20 cellular contexts compared by ENCODE assay signal in the genomic region with DNA sequence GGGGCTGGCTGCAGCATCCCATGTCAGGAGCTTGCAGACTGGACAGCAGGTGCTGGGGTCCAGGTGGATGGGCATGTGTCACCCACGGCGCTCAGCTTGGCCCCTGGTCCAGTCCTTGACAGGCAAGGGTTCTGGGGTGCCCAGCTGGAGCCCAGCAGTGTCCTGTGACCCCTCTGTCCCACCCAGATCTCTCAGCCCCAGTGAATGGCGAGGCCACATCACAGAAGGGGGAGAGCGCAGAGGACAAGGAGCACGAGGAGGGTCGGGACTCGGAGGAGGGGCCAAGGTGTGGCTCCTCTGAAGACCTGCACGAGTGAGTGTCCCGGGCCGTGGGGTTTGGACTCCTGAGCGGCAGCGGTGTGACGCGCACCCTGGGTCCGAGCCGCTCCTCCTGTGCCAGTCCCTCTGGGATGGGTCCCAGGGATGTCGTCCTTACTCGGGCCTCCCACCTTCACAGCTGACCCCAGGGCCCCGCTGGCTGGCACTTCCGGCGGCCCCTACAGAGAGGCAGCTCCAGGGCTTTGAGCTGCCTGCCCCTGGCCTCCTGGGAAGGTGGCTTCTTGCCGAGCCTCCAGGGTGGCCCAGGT. TPM values are rescaled to one million over a fixed set of nuclear protein-coding genes. Genes with fewer than 3 reads are reported as not detected.
DNase-seq lines count a peak whose midpoint lies in the region; ATAC-seq and TF ChIP-seq lines count a peak whose summit lies in the region.
"Had no signal": no experiment of that assay in that cellular context is flagged by ENCODE, and none has a peak within 500 bp of the region (broad histone marks: within the 10 kb centered on the region; RNA-seq: fewer than 3 reads in every experiment).

No MANE protein-coding gene starts in this region.

- CTCF ChIA-PET in activated CD4-positive, alpha-beta T cell treated with anti-CD3 and anti-CD28 coated beads for 36 hours (lab: Charles Lee), result no interaction called here

- WGBS in testis, 2 donors, result 84 to 92% methylated on average over 13 to 17 of the region's 22 CpGs

- H3K4me3 Mint-ChIP-seq in chondrocyte (ENCODE audit: unreplicated experiment) (no peak overlapping the region), osteocyte (ENCODE audit: unreplicated experiment) (no peak overlapping the region)
- no peak overlapping the region for H3K4me3 Mint-ChIP-seq in activated T-helper 1 cell treated with anti-CD3 and anti-CD28 coated beads, Interleukin-12 subunit alpha, Interleukin-12 subunit beta, Interleukin-2, Interleukin-4 antibody, amounts not matched to agents 30 ng/mL and 10 ng/mL and 1 ng/mL, durations not matched to agents 14 hours and 24 hours and 36 hours
- no peak overlapping the region for H3K4me3 Mint-ChIP-seq in activated CD4-positive, alpha-beta T cell treated with anti-CD3 and anti-CD28 coated beads for 36 hours
- H3K4me3 Mint-ChIP-seq: CD8-positive, alpha-beta T cell had no signal

- H3K4me1 Mint-ChIP-seq in chondrocyte (ENCODE audit: low read depth) (peaks cover under 1% of the 10 kb centered on the region), osteocyte (ENCODE audit: unreplicated experiment) (peaks cover under 1% of the 10 kb centered on the region)
- peaks cover 1% of the 10 kb centered on the region for H3K4me1 Mint-ChIP-seq in activated T-helper 1 cell treated with anti-CD3 and anti-CD28 coated beads, Interleukin-12 subunit alpha, Interleukin-12 subunit beta, Interleukin-2, Interleukin-4 antibody, amounts not matched to agents 30 ng/mL and 10 ng/mL and 1 ng/mL, durations not matched to agents 14 hours and 24 hours and 36 hours (ENCODE audit: low read depth)
- H3K4me1 Mint-ChIP-seq in activated CD4-positive, alpha-beta T cell treated with anti-CD3 and anti-CD28 coated beads for 36 hours, result peaks cover under 1% of the 10 kb centered on the region

- H3K27me3 Mint-ChIP-seq in chondrocyte (ENCODE audit: low read depth) (no peaks in the 10 kb centered on the region), osteocyte (ENCODE audit: unreplicated experiment) (no peaks in the 10 kb centered on the region)
- H3K27me3 Mint-ChIP-seq in activated T-helper 1 cell treated with anti-CD3 and anti-CD28 coated beads, Interleukin-12 subunit alpha, Interleukin-12 subunit beta, Interleukin-2, Interleukin-4 antibody, amounts not matched to agents 30 ng/mL and 10 ng/mL and 1 ng/mL, durations not matched to agents 14 hours and 24 hours and 36 hours (ENCODE audit: insufficient read depth), result no peaks in the 10 kb centered on the region
- no peaks in the 10 kb centered on the region for H3K27me3 Mint-ChIP-seq in activated CD4-positive, alpha-beta T cell treated with anti-CD3 and anti-CD28 coated beads for 36 hours

- peaks cover 12% of the 10 kb centered on the region for H3K36me3 ChIP-seq in H7 (replicated peaks; ENCODE audit: control insufficient read depth, insufficient read depth, low read length)
- no peaks in the 10 kb centered on the region for H3K36me3 ChIP-seq in testis (ENCODE audit: low read depth, missing control alignments)

- POLR2A ChIA-PET in activated CD4-positive, alpha-beta T cell treated with anti-CD3 and anti-CD28 coated beads for 36 hours (lab: Charles Lee), result no interaction called here

- H3K9me3 ChIP-seq in testis, result no peaks in the 10 kb centered on the region

- no peak for ATAC-seq in activated CD4-positive, alpha-beta T cell treated with anti-CD3 and anti-CD28 coated beads for 36 hours
- ATAC-seq: CD8-positive, alpha-beta T cell; Panc1 had no signal

- H3K4me1 ChIP-seq in testis, result peaks cover 21% of the 10 kb centered on the region

- no peaks in the 10 kb centered on the region for H3K9me3 Mint-ChIP-seq in chondrocyte (ENCODE audit: low read depth)
- no peaks in the 10 kb centered on the region for H3K9me3 Mint-ChIP-seq in osteocyte (ENCODE audit: unreplicated experiment)
- no peaks in the 10 kb centered on the region for H3K9me3 Mint-ChIP-seq in activated T-helper 1 cell treated with anti-CD3 and anti-CD28 coated beads, Interleukin-12 subunit alpha, Interleukin-12 subunit beta, Interleukin-2, Interleukin-4 antibody, amounts not matched to agents 30 ng/mL and 10 ng/mL and 1 ng/mL, durations not matched to agents 14 hours and 24 hours and 36 hours
- H3K9me3 Mint-ChIP-seq in activated CD4-positive, alpha-beta T cell treated with anti-CD3 and anti-CD28 coated beads for 36 hours (ENCODE audit: low read depth), result no peaks in the 10 kb centered on the region
- H3K9me3 Mint-ChIP-seq: CD8-positive, alpha-beta T cell had no signal

- DNase-seq in H7 (peak; percentile 64), chondrocyte (ENCODE audit: low spot score) (peak; percentile 93), osteocyte (ENCODE audit: extremely low spot score, unreplicated experiment) (peak; percentile 83), testis (no peak)
- DNase-seq in activated CD8-positive, alpha-beta memory T cell treated with anti-CD3 and anti-CD28 coated beads, Interleukin-2, amount 50 U/mL, for 48 hours, result no peak
- DNase-seq in activated T-helper 1 cell treated with anti-CD3 and anti-CD28 coated beads, Interleukin-12 subunit alpha, Interleukin-12 subunit beta, Interleukin-2, Interleukin-4 antibody, amounts not matched to agents 30 ng/mL and 10 ng/mL and 1 ng/mL, durations not matched to agents 14 hours and 24 hours and 36 hours (ENCODE audit: low spot score), result no peak
- no peak for DNase-seq in activated CD4-positive, alpha-beta T cell treated with anti-CD3 and anti-CD28 coated beads for 36 hours
- DNase-seq: CD8-positive, alpha-beta T cell; GM23248; HCEC 1CT; KG1; NCI-H1092; NCI-H1436 treated with DMSO at 0.1 percent for 48 hours; NCI-H1930; NCI-H226; NCI-H510A treated with DMSO at 0.1 percent for 48 hours; NCI-H748 treated with DMSO at 0.1 percent for 48 hours had no signal

- peak overlapping the region; percentile 44 to 50 for H3K27ac ChIP-seq in testis
- H3K27ac ChIP-seq: GM23248 had no signal

- TF ChIP-seq POLR2A in testis (IDR thresholded peaks at IDR 0.05), result no peak

- intact Hi-C loops in testis (cut with DNase I; ENCODE audit: low total_unique reads), result no loop called here
- intact Hi-C loops in activated T-helper 1 cell treated with anti-CD3 and anti-CD28 coated beads, Interleukin-12 subunit alpha, Interleukin-12 subunit beta, Interleukin-2, Interleukin-4 antibody, amounts not matched to agents 30 ng/mL and 10 ng/mL and 1 ng/mL, durations not matched to agents 14 hours and 24 hours and 36 hours (cut with micrococcal nuclease), result no loop called here
- intact Hi-C loops in activated CD4-positive, alpha-beta T cell treated with anti-CD3 and anti-CD28 coated beads for 36 hours (cut with DNase I, micrococcal nuclease), result no loop called here

- H3K4me3 ChIP-seq in H7 (ENCODE audit: insufficient read depth, low read depth, low read length) (no peak overlapping the region), testis (no peak overlapping the region)
- H3K4me3 ChIP-seq: GM23248 had no signal

- no peak for TF ChIP-seq CTCF in chondrocyte (IDR thresholded peaks at IDR 0.05)
- no peak for TF ChIP-seq CTCF in osteocyte (IDR thresholded peaks at IDR 0.05)
- no peak for TF ChIP-seq CTCF in testis (IDR thresholded peaks at IDR 0.05)

- H3K27ac Mint-ChIP-seq in chondrocyte (ENCODE audit: unreplicated experiment), result no peak overlapping the region
- no peak overlapping the region for H3K27ac Mint-ChIP-seq in osteocyte (ENCODE audit: unreplicated experiment)
- H3K27ac Mint-ChIP-seq in activated T-helper 1 cell treated with anti-CD3 and anti-CD28 coated beads, Interleukin-12 subunit alpha, Interleukin-12 subunit beta, Interleukin-2, Interleukin-4 antibody, amounts not matched to agents 30 ng/mL and 10 ng/mL and 1 ng/mL, durations not matched to agents 14 hours and 24 hours and 36 hours, result no peak overlapping the region
- H3K27ac Mint-ChIP-seq in activated CD4-positive, alpha-beta T cell treated with anti-CD3 and anti-CD28 coated beads for 36 hours, result no peak overlapping the region
- H3K27ac Mint-ChIP-seq: CD8-positive, alpha-beta T cell had no signal

- H3K36me3 Mint-ChIP-seq in chondrocyte (ENCODE audit: low read depth) (peaks cover 8% of the 10 kb centered on the region), osteocyte (ENCODE audit: unreplicated experiment) (peaks cover 9% of the 10 kb centered on the region)
- peaks cover under 1% of the 10 kb centered on the region for H3K36me3 Mint-ChIP-seq in activated T-helper 1 cell treated with anti-CD3 and anti-CD28 coated beads, Interleukin-12 subunit alpha, Interleukin-12 subunit beta, Interleukin-2, Interleukin-4 antibody, amounts not matched to agents 30 ng/mL and 10 ng/mL and 1 ng/mL, durations not matched to agents 14 hours and 24 hours and 36 hours (ENCODE audit: low read depth)
- H3K36me3 Mint-ChIP-seq in activated CD4-positive, alpha-beta T cell treated with anti-CD3 and anti-CD28 coated beads for 36 hours (ENCODE audit: low read depth), result peaks cover 3% of the 10 kb centered on the region

- H3K27me3 ChIP-seq in H7 (ENCODE audit: control insufficient read depth, insufficient read depth, low read length) (no peaks in the 10 kb centered on the region), testis (no peaks in the 10 kb centered on the region)

RNA-seq across cellular contexts. Expression of a gene that starts 17.2 kb away (rescaled TPM):
- 0.07 and 0.10 TPM in 2 replicates for total RNA-seq in H7 (2014; rRNA removed; shearing (Covaris generic))
- total RNA-seq in chondrocyte, result 0.05 TPM in 2 of 3 replicates, not detected in the other
- not detected in 2 replicates for total RNA-seq in osteocyte
- total RNA-seq in testis, result 1 to 10 TPM; 2.8 to 3.7 TPM
- 4.0 TPM for polyA plus RNA-seq in testis (ENCODE audit: insufficient read depth, low read depth, low replicate concordance)
- not detected in 2 replicates for total RNA-seq in activated T-helper 1 cell treated with anti-CD3 and anti-CD28 coated beads, Interleukin-12 subunit alpha, Interleukin-12 subunit beta, Interleukin-2, Interleukin-4 antibody, amounts not matched to agents 30 ng/mL and 10 ng/mL and 1 ng/mL, durations not matched to agents 14 hours and 24 hours and 36 hours
- total RNA-seq in activated CD4-positive, alpha-beta T cell treated with anti-CD3 and anti-CD28 coated beads for 36 hours, result not detected
- total RNA-seq: GM23248 had no signal

RNA-seq across cellular contexts. Expression of a gene that starts 29.0 kb away (rescaled TPM):
- 111 and 116 TPM in 2 replicates for total RNA-seq in H7 (2014; rRNA removed; shearing (Covaris generic))
- 50.0 to 66.5 TPM (median 51.7 TPM) in 3 replicates for total RNA-seq in chondrocyte
- total RNA-seq in osteocyte, result 59.8 and 68.8 TPM in 2 replicates
- total RNA-seq in testis, result 10 to 100 TPM; 81.4 to 95.8 TPM
- 141 TPM for polyA plus RNA-seq in testis (ENCODE audit: insufficient read depth, low read depth, low replicate concordance)
- total RNA-seq in activated T-helper 1 cell treated with anti-CD3 and anti-CD28 coated beads, Interleukin-12 subunit alpha, Interleukin-12 subunit beta, Interleukin-2, Interleukin-4 antibody, amounts not matched to agents 30 ng/mL and 10 ng/mL and 1 ng/mL, durations not matched to agents 14 hours and 24 hours and 36 hours, result 66.4 and 70.0 TPM in 2 replicates
- total RNA-seq in activated CD4-positive, alpha-beta T cell treated with anti-CD3 and anti-CD28 coated beads for 36 hours, result 10 to 100 TPM; 50.5 to 68.1 TPM

RNA-seq across cellular contexts. Expression of a gene that starts 33.9 kb away (rescaled TPM):
- 1.3 and 2.5 TPM in 2 replicates for total RNA-seq in H7 (2014; rRNA removed; shearing (Covaris generic))
- total RNA-seq in chondrocyte (not detected in 3 replicates), osteocyte (not detected in 2 replicates), testis (1 to 10 TPM; 7.4 to 8.5 TPM)
- polyA plus RNA-seq in testis (ENCODE audit: insufficient read depth, low read depth, low replicate concordance), result 3.8 TPM
- total RNA-seq in activated T-helper 1 cell treated with anti-CD3 and anti-CD28 coated beads, Interleukin-12 subunit alpha, Interleukin-12 subunit beta, Interleukin-2, Interleukin-4 antibody, amounts not matched to agents 30 ng/mL and 10 ng/mL and 1 ng/mL, durations not matched to agents 14 hours and 24 hours and 36 hours, result not detected in 2 replicates
- total RNA-seq in activated CD4-positive, alpha-beta T cell treated with anti-CD3 and anti-CD28 coated beads for 36 hours, result not detected
- total RNA-seq: GM23248, SK-MEL-5 had no signal
- polyA plus RNA-seq: BJ, GM23248 had no signal

RNA-seq across cellular contexts. Expression of a gene that starts 38.7 kb away (rescaled TPM):
- total RNA-seq in H7 (2014; rRNA removed; shearing (Covaris generic)), result 0.10 and 0.30 TPM in 2 replicates
- not detected in 3 replicates for total RNA-seq in chondrocyte
- not detected in 2 replicates for total RNA-seq in osteocyte
- total RNA-seq in testis, result under 1 TPM; 0.24 to 0.25 TPM
- polyA plus RNA-seq in testis (ENCODE audit: insufficient read depth, low read depth, low replicate concordance), result 0.58 TPM
- total RNA-seq in activated T-helper 1 cell treated with anti-CD3 and anti-CD28 coated beads, Interleukin-12 subunit alpha, Interleukin-12 subunit beta, Interleukin-2, Interleukin-4 antibody, amounts not matched to agents 30 ng/mL and 10 ng/mL and 1 ng/mL, durations not matched to agents 14 hours and 24 hours and 36 hours, result 0.27 and 0.39 TPM in 2 replicates
- total RNA-seq in activated CD4-positive, alpha-beta T cell treated with anti-CD3 and anti-CD28 coated beads for 36 hours, result under 1 TPM; 0.35 to 0.57 TPM
- total RNA-seq: CD8-positive, alpha-beta T cell; GM23248 had no signal
- polyA plus RNA-seq: GM23248 had no signal

RNA-seq across cellular contexts. Expression of a gene that starts 43.5 kb away (rescaled TPM):
- 36.0 and 41.8 TPM in 2 replicates for total RNA-seq in H7 (2014; rRNA removed; shearing (Covaris generic))
- 83.7 to 90.2 TPM (median 86.9 TPM) in 3 replicates for total RNA-seq in chondrocyte
- total RNA-seq in osteocyte, result 96.8 and 106 TPM in 2 replicates
- 100 to 1,000 TPM; 293 to 319 TPM for total RNA-seq in testis
- polyA plus RNA-seq in testis (ENCODE audit: insufficient read depth, low read depth, low replicate concordance), result 336 TPM
- 49.5 and 51.0 TPM in 2 replicates for total RNA-seq in activated T-helper 1 cell treated with anti-CD3 and anti-CD28 coated beads, Interleukin-12 subunit alpha, Interleukin-12 subunit beta, Interleukin-2, Interleukin-4 antibody, amounts not matched to agents 30 ng/mL and 10 ng/mL and 1 ng/mL, durations not matched to agents 14 hours and 24 hours and 36 hours
- total RNA-seq in activated CD4-positive, alpha-beta T cell treated with anti-CD3 and anti-CD28 coated beads for 36 hours, result 10 to 100 TPM; 32.9 to 38.4 TPM

Comparison
In these comparisons a context has a peak if more than half of its experiments do, and no peak if none do; other contexts are left out.
1. DNase-seq: peak in H7 (single experiment), chondrocyte (single experiment) and osteocyte (single experiment); none in testis (single experiment), activated CD8-positive, alpha-beta memory T cell treated with anti-CD3 and anti-CD28 coated beads, Interleukin-2, amount 50 U/mL, for 48 hours (single experiment), activated T-helper 1 cell treated with anti-CD3 and anti-CD28 coated beads, Interleukin-12 subunit alpha, Interleukin-12 subunit beta, Interleukin-2, Interleukin-4 antibody, amounts not matched to agents 30 ng/mL and 10 ng/mL and 1 ng/mL, durations not matched to agents 14 hours and 24 hours and 36 hours (single experiment) and activated CD4-positive, alpha-beta T cell treated with anti-CD3 and anti-CD28 coated beads for 36 hours (single experiment).